In genomic region chr10:23499317-23499716, GRCh38 we compare ENCODE assay signal across 26 cellular contexts.
"Had no signal": no experiment of that assay in that cellular context is flagged by ENCODE, and none has a peak within 500 bp of the region (broad histone marks: within the 10 kb centered on the region; RNA-seq: fewer than 3 reads in every experiment).

No MANE protein-coding gene starts in this region.

- DNase-seq: activated B cell treated with CpG ODN at 0.5 μM for 24 hours; activated CD4-positive, alpha-beta memory T cell treated with anti-CD3 and anti-CD28 coated beads for 36 hours; activated CD4-positive, alpha-beta T cell treated with anti-CD3 and anti-CD28 coated beads for 36 hours; activated gamma-delta T cell; activated naive CD4-positive, alpha-beta T cell treated with anti-CD3 and anti-CD28 coated beads, Interleukin-2, amount 50 U/mL, for 16 hours; activated T-cell treated with anti-CD3 and anti-CD28 coated beads, Interleukin-2, amount 50 U/mL, for 72 hours; aorta; brain microvascular endothelial cell; central memory CD4-positive, alpha-beta T cell; effector memory CD4-positive, alpha-beta T cell; foreskin melanocyte; hippocampal formation; kidney glomerular epithelial cell; left lung; naive thymus-derived CD4-positive, alpha-beta T cell; retina; sigmoid colon; stimulated activated CD4-positive, alpha-beta T cell treated with anti-CD3 and anti-CD28 coated beads, Interleukin-15, amount 100 ng/mL, for 24 hours; stimulated activated naive B cell treated with anti-CD40 and anti-IgM and Interleukin-4, amounts not matched to agents 10 μg/mL and 1 μg/mL and 100 μg/mL, for 72 hours; T1000; transverse colon had no signal

- H3K4me3 Mint-ChIP-seq: activated B cell treated with CpG ODN at 0.5 μM for 24 hours; activated CD4-positive, alpha-beta memory T cell treated with anti-CD3 and anti-CD28 coated beads for 36 hours; activated CD4-positive, alpha-beta T cell treated with anti-CD3 and anti-CD28 coated beads for 36 hours; activated T-cell treated with anti-CD3 and anti-CD28 coated beads, Interleukin-2, amount 50 U/mL, for 72 hours; naive thymus-derived CD4-positive, alpha-beta T cell; neural progenitor cell; stimulated activated naive B cell treated with anti-CD40 and anti-IgM and Interleukin-4, amounts not matched to agents 10 μg/mL and 1 μg/mL and 100 μg/mL, for 72 hours had no signal

- H3K9me3 Mint-ChIP-seq: activated B cell treated with CpG ODN at 0.5 μM for 24 hours; activated CD4-positive, alpha-beta memory T cell treated with anti-CD3 and anti-CD28 coated beads for 36 hours; activated T-cell treated with anti-CD3 and anti-CD28 coated beads, Interleukin-2, amount 50 U/mL, for 72 hours; naive thymus-derived CD4-positive, alpha-beta T cell; neural progenitor cell; stimulated activated naive B cell treated with anti-CD40 and anti-IgM and Interleukin-4, amounts not matched to agents 10 μg/mL and 1 μg/mL and 100 μg/mL, for 72 hours had no signal

- H3K4me1 Mint-ChIP-seq: activated B cell treated with CpG ODN at 0.5 μM for 24 hours; activated CD4-positive, alpha-beta T cell treated with anti-CD3 and anti-CD28 coated beads for 36 hours; naive thymus-derived CD4-positive, alpha-beta T cell had no signal

- H3K36me3 Mint-ChIP-seq: activated CD4-positive, alpha-beta memory T cell treated with anti-CD3 and anti-CD28 coated beads for 36 hours; naive thymus-derived CD4-positive, alpha-beta T cell; neural progenitor cell; stimulated activated naive B cell treated with anti-CD40 and anti-IgM and Interleukin-4, amounts not matched to agents 10 μg/mL and 1 μg/mL and 100 μg/mL, for 72 hours had no signal

- H3K27ac Mint-ChIP-seq: activated B cell treated with CpG ODN at 0.5 μM for 24 hours; activated CD4-positive, alpha-beta memory T cell treated with anti-CD3 and anti-CD28 coated beads for 36 hours; activated CD4-positive, alpha-beta T cell treated with anti-CD3 and anti-CD28 coated beads for 36 hours; activated T-cell treated with anti-CD3 and anti-CD28 coated beads, Interleukin-2, amount 50 U/mL, for 72 hours; neural progenitor cell; progenitor cell of endocrine pancreas had no signal

- H3K9me3 ChIP-seq: left lung, sigmoid colon, transverse colon, vagina had no signal

- H3K27me3 ChIP-seq: brain microvascular endothelial cell, left lung, neural progenitor cell, sigmoid colon, transverse colon, vagina had no signal

- ATAC-seq: activated CD4-positive, alpha-beta T cell treated with anti-CD3 and anti-CD28 coated beads for 36 hours; activated T-cell treated with anti-CD3 and anti-CD28 coated beads, Interleukin-2, amount 50 U/mL, for 72 hours; left lung; naive thymus-derived CD4-positive, alpha-beta T cell; stimulated activated naive B cell treated with anti-CD40 and anti-IgM and Interleukin-4, amounts not matched to agents 10 μg/mL and 1 μg/mL and 100 μg/mL, for 72 hours had no signal

- H3K4me1 ChIP-seq: left lung, neural progenitor cell, sigmoid colon, transverse colon, vagina had no signal

- H3K36me3 ChIP-seq: brain microvascular endothelial cell, left lung, neural progenitor cell, sigmoid colon, transverse colon, vagina had no signal

- H3K27ac ChIP-seq: brain microvascular endothelial cell, left lung, neural progenitor cell, sigmoid colon, transverse colon, vagina had no signal

- H3K4me3 ChIP-seq: left lung, lung, neural progenitor cell, sigmoid colon, smooth muscle cell, transverse colon, vagina had no signal
